Comparison of ENCODE assay signal across 8 cellular contexts in genomic region chr11:16606784-16607674, GRCh38.
A peak's percentile ranks its signal among the peaks of the same experiment; 100 is the strongest.
DNase-seq lines count a peak whose midpoint lies in the region; ATAC-seq, FAIRE-seq and TF ChIP-seq lines count a peak whose summit lies in the region.

No MANE protein-coding gene starts in this region.

- no peak overlapping the region for H3K27ac Mint-ChIP-seq in GM23338

- H3K36me3 ChIP-seq in GM23338 (ENCODE audit: insufficient read depth) = no peaks in the 10 kb centered on the region
- no peaks in the 10 kb centered on the region for H3K36me3 ChIP-seq in PC-9 (ENCODE audit: low read depth)
- no peaks in the 10 kb centered on the region for H3K36me3 ChIP-seq in endothelial cell of umbilical vein (ENCODE audit: control insufficient read depth in 2 of 2, extremely low read depth in 1 of 2, insufficient read depth in 2 of 2, low read length in 2 of 2)

- no peak overlapping the region; the same call in 2 of the 3 replicates for H3K4me3 Mint-ChIP-seq in GM23338

- no peaks in the 10 kb centered on the region; the same call in 2 of the 3 replicates for H3K9me3 Mint-ChIP-seq in GM23338

- H3K9ac ChIP-seq in endothelial cell of umbilical vein (replicated peaks; ENCODE audit: extremely low read depth, insufficient read depth, low read length) = no peak overlapping the region

- H3K27me3 Mint-ChIP-seq in GM23338 (ENCODE audit: insufficient read depth, low read depth, poor library complexity) = peaks cover 45% of the 10 kb centered on the region

- H3K4me1 ChIP-seq in GM23338 (ENCODE audit: insufficient read depth) = peaks cover 31% of the 10 kb centered on the region
- no peaks in the 10 kb centered on the region for H3K4me1 ChIP-seq in PC-9 (replicated peaks; ENCODE audit: insufficient read depth)
- H3K4me1 ChIP-seq in endothelial cell of umbilical vein (ENCODE audit: control insufficient read depth, extremely low read depth, insufficient read depth, low read length) = peaks cover 29% of the 10 kb centered on the region

- H3K9me2 ChIP-seq in GM23338 (ENCODE audit: insufficient read depth) = no peaks in the 10 kb centered on the region
- H3K9me2 ChIP-seq in PC-9 (ENCODE audit: insufficient read depth) = no peaks in the 10 kb centered on the region

- H4K20me1 ChIP-seq in GM23338 (replicated peaks; ENCODE audit: insufficient read depth) (peaks cover 40% of the 10 kb centered on the region), PC-9 (ENCODE audit: insufficient read depth) (no peaks in the 10 kb centered on the region), endothelial cell of umbilical vein (replicated peaks; ENCODE audit: control insufficient read depth, extremely low read depth, insufficient read depth, low read length) (no peaks in the 10 kb centered on the region)

- DNase-seq in GM23338 (ENCODE audit: low spot score) (peak; percentile 58), PC-9 (peak in 1 of 2 experiments; percentile 25), endothelial cell of umbilical vein (ENCODE audit: low read depth, low spot score) (no peak), midbrain (lab: John Stamatoyannopoulos, UW) (peak; percentile 51), germinal center (ENCODE audit: low spot score) (no peak), HPDE6-E6E7 (ENCODE audit: extremely low spot score) (no peak), foreskin melanocyte (no peak), GDM1 (lab: John Stamatoyannopoulos, UW) (no peak)

- POLR2A ChIA-PET in PC-9 (lab: Charles Lee; ENCODE audit: unreplicated experiment) = interaction anchor here (0.7 kb wide), 3 partner anchors 46 to 807 kb away, joined by 3 to 9 read pairs (median 6); no protein-coding TSS in a partner anchor
- POLR2A ChIA-PET in endothelial cell of umbilical vein (lab: Charles Lee) = no interaction called here

- peak; percentile 15 for FAIRE-seq in endothelial cell of umbilical vein (lab: Jason Lieb, UNC)

- no TSS peak for BruUV-seq in PC-9 (replicated peaks; lab: Mats Ljungman, UMichigan)
- BruUV-seq in endothelial cell of umbilical vein (replicated peaks; lab: Mats Ljungman, UMichigan) = no TSS peak

- peak overlapping the region; percentile 76 for H3K4me3 ChIP-seq in GM23338
- H3K4me3 ChIP-seq in PC-9 = peak overlapping the region; percentile 93
- peak overlapping the region in 2 of 3 experiments; percentile 56 to 80 for H3K4me3 ChIP-seq in endothelial cell of umbilical vein (replicated peaks in 1 of 3; ENCODE audit: insufficient read depth in 1 of 3, low read depth in 1 of 3, low read length in 3 of 3)

- CTCF ChIA-PET in PC-9 (lab: Charles Lee) (interaction anchor here (0.7 to 0.8 kb wide), 2 partner anchors 315 to 1074 kb away, joined by 3 to 5 read pairs; no protein-coding TSS in a partner anchor), endothelial cell of umbilical vein (lab: Charles Lee) (interaction anchor here (0.6 to 3.2 kb wide), 9 partner anchors 14 to 959 kb away, joined by 3 to 14 read pairs (median 4); no protein-coding TSS in a partner anchor)

- no peaks in the 10 kb centered on the region for H3K9me1 ChIP-seq in endothelial cell of umbilical vein (replicated peaks; ENCODE audit: control insufficient read depth, extremely low read depth, insufficient read depth, low read length)

- TF ChIP-seq POLR2A in endothelial cell of umbilical vein (IDR thresholded peaks at IDR 0.05; ENCODE audit: low read depth, low read length) = no peak

- H3K79me2 ChIP-seq in GM23338 (replicated peaks; ENCODE audit: insufficient read depth) (no peaks in the 10 kb centered on the region), PC-9 (ENCODE audit: low read depth) (peaks cover 2% of the 10 kb centered on the region; the same call in 1 of the 2 replicates), endothelial cell of umbilical vein (ENCODE audit: control insufficient read depth, insufficient read depth, low read length) (no peaks in the 10 kb centered on the region)

- dilution Hi-C loops in endothelial cell of umbilical vein (cut with MboI; ENCODE audit: extremely low pct_ligation_motif_present, low sequenced_read_pairs) = no loop called here

- H3F3A ChIP-seq in GM23338 (replicated peaks; ENCODE audit: low read depth) = peaks cover 4% of the 10 kb centered on the region; the same call in 1 of the 2 replicates
- peaks cover 14% of the 10 kb centered on the region; the same call in 1 of the 2 replicates for H3F3A ChIP-seq in PC-9 (ENCODE audit: insufficient read depth, low read depth)

- peak; percentile 10 for ATAC-seq in GM23338

- peaks cover 33% of the 10 kb centered on the region for H3K4me1 Mint-ChIP-seq in GM23338

- H3K27ac ChIP-seq in GM23338 (ENCODE audit: low read depth) (no peak overlapping the region), PC-9 (peak overlapping the region; percentile 49), endothelial cell of umbilical vein (ENCODE audit: insufficient read depth, low read depth, low read length) (no peak overlapping the region)

- H2AFZ ChIP-seq in GM23338 = peak overlapping the region; percentile 76
- H2AFZ ChIP-seq in PC-9 = peak overlapping the region; percentile 97
- peak overlapping the region; percentile 56 for H2AFZ ChIP-seq in endothelial cell of umbilical vein (ENCODE audit: low read depth, low read length)

- H3K4me2 ChIP-seq in GM23338 (peak overlapping the region; percentile 98), PC-9 (peak overlapping the region; percentile 85), endothelial cell of umbilical vein (ENCODE audit: insufficient read depth, low read length) (peak overlapping the region; percentile 97)

- H3K9me3 ChIP-seq in PC-9 (ENCODE audit: insufficient read depth, low read depth) = no peaks in the 10 kb centered on the region
- no peaks in the 10 kb centered on the region for H3K9me3 ChIP-seq in endothelial cell of umbilical vein (replicated peaks; ENCODE audit: control insufficient read depth, insufficient read depth, low read length)

- H3K27me3 ChIP-seq in GM23338 (ENCODE audit: insufficient read depth) = peaks cover 100% of the 10 kb centered on the region
- no peaks in the 10 kb centered on the region for H3K27me3 ChIP-seq in PC-9 (ENCODE audit: insufficient read depth, low read depth)
- peaks cover 46 to 57% of the 10 kb centered on the region in 2 experiments for H3K27me3 ChIP-seq in endothelial cell of umbilical vein (ENCODE audit: control insufficient read depth in 2 of 2, insufficient read depth in 2 of 2, low read length in 2 of 2)

- intact Hi-C loops in PC-9 (cut with micrococcal nuclease; ENCODE audit: unreplicated experiment) (loop anchor here (1.0 to 10.0 kb wide), 9 partner anchors 455 to 957 kb away; no protein-coding TSS in a partner anchor), endothelial cell of umbilical vein (cut with micrococcal nuclease) (loop anchor here (1.0 to 10.0 kb wide), 6 partner anchors 412 to 957 kb away; no protein-coding TSS in a partner anchor)

- TF ChIP-seq CTCF in GM23338 (conservative IDR thresholded peaks at IDR 0.05; ENCODE audit: low read depth in 2 of 2) (no peak), PC-9 (conservative IDR thresholded peaks at IDR 0.05) (no peak), endothelial cell of umbilical vein (IDR thresholded peaks at IDR 0.05; ENCODE audit: extremely low read depth in 1 of 2, insufficient read depth in 1 of 2, low read depth in 1 of 2, low read length in 2 of 2) (no peak)

- no peaks in the 10 kb centered on the region for H3K36me3 Mint-ChIP-seq in GM23338 (ENCODE audit: low read depth)

TF ChIP-seq in GM23338, 12 proteins besides CTCF, POLR2A, EP300 and RAD21:
- TF ChIP-seq CREB1 (CRISPR knock-in tag; IDR thresholded peaks at IDR 0.05; ENCODE audit: low read depth) (no peak), ETS1 (IDR thresholded peaks at IDR 0.05) (no peak), ZNF331 (CRISPR knock-in tag; IDR thresholded peaks at IDR 0.05; ENCODE audit: low read depth) (no peak), POLR2AphosphoS5 (IDR thresholded peaks at IDR 0.05; ENCODE audit: low read depth) (no peak), EZH2 (IDR thresholded peaks at IDR 0.05; ENCODE audit: low read depth, unreplicated experiment) (peak; percentile 83)

TF ChIP-seq in endothelial cell of umbilical vein, 7 proteins besides CTCF, POLR2A, EP300 and RAD21:
- TF ChIP-seq FOS (IDR thresholded peaks at IDR 0.05; ENCODE audit: borderline replicate concordance, insufficient read depth, low read length) (no peak), EZH2 (IDR thresholded peaks at IDR 0.05; ENCODE audit: borderline replicate concordance, low read depth, low read length, severe bottlenecking) (peak; percentile 76), GATA2 (IDR thresholded peaks at IDR 0.05; ENCODE audit: insufficient read depth, insufficient read length, low read depth, low read length) (no peak), MAX (IDR thresholded peaks at IDR 0.05; ENCODE audit: insufficient read depth, insufficient read length) (no peak)

Comparison
In these comparisons a context has a peak if more than half of its experiments do, and no peak if none do; other contexts are left out.
1. DNase-seq: peak in GM23338 (single experiment) and midbrain (single experiment); none in endothelial cell of umbilical vein (single experiment), germinal center (single experiment), HPDE6-E6E7 (single experiment), foreskin melanocyte (single experiment) and GDM1 (single experiment).
2. Peak in every context shown above with its lines, with median percentiles within 50 percentile points of each other: H2AFZ ChIP-seq, H3K4me2 ChIP-seq and H3K4me3 ChIP-seq.